ENCODE assay signal across 1 cellular context in genomic region chr22:50440544-50441249, GRCh38.
TF ChIP-seq lines count a peak whose summit lies in the region.

No MANE protein-coding gene starts in this region.

TF ChIP-seq in IMR-90, 13 proteins besides CTCF, POLR2A, EP300 and RAD21 (continued from another document):
- TF ChIP-seq RFX5 (IDR thresholded peaks at IDR 0.05; ENCODE audit: low read depth, low read length), result no peak
- no peak for TF ChIP-seq NFE2L2 (IDR thresholded peaks at IDR 0.05; ENCODE audit: low read depth, low read length)
- TF ChIP-seq MXI1 (IDR thresholded peaks at IDR 0.05; ENCODE audit: borderline replicate concordance, low read depth, low read length), result no peak
- no peak for TF ChIP-seq MAZ (IDR thresholded peaks at IDR 0.05; ENCODE audit: borderline replicate concordance, low read depth, low read length)
- no peak for TF ChIP-seq FOS (IDR thresholded peaks at IDR 0.05; ENCODE audit: low read depth, low read length)
- no peak for TF ChIP-seq CEBPB (IDR thresholded peaks at IDR 0.05; ENCODE audit: low read depth, low read length)
TF ChIP-seq in IMR-90: peak in this region for 0.
